Comparison of ENCODE assay signal across 8 cellular contexts in genomic region chr17:42329025-42329976, GRCh38. TPM values are rescaled to one million over a fixed set of nuclear protein-coding genes. Genes with fewer than 3 reads are reported as not detected.
DNase-seq lines count a peak whose midpoint lies in the region; ATAC-seq lines count a peak whose summit lies in the region.

No MANE protein-coding gene starts in this region.

- H3K4me1 ChIP-seq in iPS-15b (ENCODE audit: control insufficient read depth, insufficient read depth, low read length), result peaks cover 13% of the 10 kb centered on the region

- peaks cover 21% of the 10 kb centered on the region for H3K36me3 ChIP-seq in iPS-15b (ENCODE audit: control insufficient read depth, insufficient read depth, low read length)

- peak overlapping the region; percentile 19 for H3K9ac ChIP-seq in iPS-15b (ENCODE audit: low read depth, low read length)

- H3K9me3 Mint-ChIP-seq in stimulated activated naive B cell treated with anti-CD40 and anti-IgM and Interleukin-4, amounts not matched to agents 10 μg/mL and 1 μg/mL and 100 μg/mL, for 72 hours, result no peaks in the 10 kb centered on the region

- peak overlapping the region; percentile 29 for H3K27ac ChIP-seq in angular gyrus (ENCODE audit: low read depth, low read length)

- no peaks in the 10 kb centered on the region for H3K27me3 Mint-ChIP-seq in stimulated activated naive B cell treated with anti-CD40 and anti-IgM and Interleukin-4, amounts not matched to agents 10 μg/mL and 1 μg/mL and 100 μg/mL, for 72 hours

- ATAC-seq in stimulated activated naive B cell treated with anti-CD40 and anti-IgM and Interleukin-4, amounts not matched to agents 10 μg/mL and 1 μg/mL and 100 μg/mL, for 72 hours (replicated peaks), result no peak
- ATAC-seq in activated CD4-positive, CD25-positive, alpha-beta regulatory T cell treated with anti-CD3 and anti-CD28 coated beads, Interleukin-2, amount 50 U/mL, for 24 hours, result no peak
- ATAC-seq in GM19395 (IDR thresholded peaks at IDR 0.05; ENCODE audit: unreplicated experiment), result no peak

- peak overlapping the region; percentile 77 for H3K27ac Mint-ChIP-seq in stimulated activated naive B cell treated with anti-CD40 and anti-IgM and Interleukin-4, amounts not matched to agents 10 μg/mL and 1 μg/mL and 100 μg/mL, for 72 hours

- no peak overlapping the region for H3K4me3 ChIP-seq in iPS-15b (ENCODE audit: low read depth, low read length)

- H3K9me3 ChIP-seq in iPS-15b (ENCODE audit: control insufficient read depth, insufficient read depth, low read length), result no peaks in the 10 kb centered on the region

- H3K4me3 Mint-ChIP-seq in stimulated activated naive B cell treated with anti-CD40 and anti-IgM and Interleukin-4, amounts not matched to agents 10 μg/mL and 1 μg/mL and 100 μg/mL, for 72 hours, result no peak overlapping the region

- H3K4me1 Mint-ChIP-seq in stimulated activated naive B cell treated with anti-CD40 and anti-IgM and Interleukin-4, amounts not matched to agents 10 μg/mL and 1 μg/mL and 100 μg/mL, for 72 hours, result peaks cover 9 to 10% of the 10 kb centered on the region in 2 donors

- H3K36me3 Mint-ChIP-seq in stimulated activated naive B cell treated with anti-CD40 and anti-IgM and Interleukin-4, amounts not matched to agents 10 μg/mL and 1 μg/mL and 100 μg/mL, for 72 hours, result peaks cover 28 to 54% of the 10 kb centered on the region in 2 donors

- peak; percentile 74 for DNase-seq in HT1080 (ENCODE audit: low read depth)
- no peak for DNase-seq in stimulated activated naive B cell treated with anti-CD40 and anti-IgM and Interleukin-4, amounts not matched to agents 10 μg/mL and 1 μg/mL and 100 μg/mL, for 72 hours
- DNase-seq in activated CD4-positive, alpha-beta T cell treated with anti-CD3 and anti-CD28 coated beads, Interleukin-2, amount 50 U/mL, for 4 hours, result no peak
- DNase-seq in DMS79 treated with DMSO at 0.1 percent for 48 hours (lab: John Stamatoyannopoulos, UW), result no peak

- H3K27me3 ChIP-seq in iPS-15b (ENCODE audit: control insufficient read depth, insufficient read depth, low read length), result no peaks in the 10 kb centered on the region

RNA-seq across cellular contexts. Expression of gene STAT5A, which starts 41.0 kb away (rescaled TPM):
- total RNA-seq in HT1080 (2014; rRNA removed; shearing (Covaris generic)), result 1.1 and 1.7 TPM in 2 replicates
- 1.6 and 1.9 TPM in 2 replicates for polyA plus RNA-seq in HT1080 (2015; cell fraction: cytosol; rRNA removed)
- polyA plus RNA-seq in HT1080 (2015; cell fraction: nucleus; rRNA removed), result 3.8 and 4.6 TPM in 2 replicates

RNA-seq across cellular contexts. Expression of gene STAT5B, which starts 53.1 kb away (rescaled TPM):
- total RNA-seq in HT1080 (2014; rRNA removed; shearing (Covaris generic)), result 18.1 and 21.8 TPM in 2 replicates
- polyA plus RNA-seq in HT1080 (2015; cell fraction: cytosol; rRNA removed), result 16.4 and 20.4 TPM in 2 replicates
- polyA plus RNA-seq in HT1080 (2015; cell fraction: nucleus; rRNA removed), result 47.0 and 47.7 TPM in 2 replicates

RNA-seq across cellular contexts. Expression of gene STAT3, which starts 58.9 kb away (rescaled TPM):
- total RNA-seq in HT1080 (2014; rRNA removed; shearing (Covaris generic)), result 32.9 and 42.2 TPM in 2 replicates
- polyA plus RNA-seq in HT1080 (2015; cell fraction: cytosol; rRNA removed), result 36.0 and 41.8 TPM in 2 replicates
- 80.7 and 86.7 TPM in 2 replicates for polyA plus RNA-seq in HT1080 (2015; cell fraction: nucleus; rRNA removed)
